In the genomic region with DNA sequence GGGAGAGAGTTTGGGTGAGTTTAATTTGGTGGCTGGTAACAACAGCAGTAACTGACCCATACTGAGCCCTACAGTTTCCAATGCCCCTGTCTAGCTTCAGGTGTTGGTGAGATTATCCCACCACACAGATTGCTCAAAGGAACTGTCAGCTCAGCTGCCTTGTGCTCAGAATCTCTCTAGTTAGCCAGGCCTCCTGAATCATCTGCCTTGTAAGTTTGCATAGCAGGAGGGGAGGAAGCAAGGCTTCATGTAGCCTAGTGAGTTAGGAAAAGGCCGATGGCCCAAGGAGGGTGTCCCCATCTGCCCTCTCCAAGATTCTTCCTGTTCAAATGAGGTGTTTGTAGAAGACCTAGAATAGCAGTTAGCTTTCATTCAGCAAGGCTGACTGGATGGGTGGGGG, we compare ENCODE assay signal across 21 cellular contexts.
A peak's percentile ranks its signal among the peaks of the same experiment; 100 is the strongest.
DNase-seq lines count a peak whose midpoint lies in the region; ATAC-seq, FAIRE-seq and TF ChIP-seq lines count a peak whose summit lies in the region.
"Had no signal": no experiment of that assay in that cellular context is flagged by ENCODE, and none has a peak within 500 bp of the region (broad histone marks: within the 10 kb centered on the region; RNA-seq: fewer than 3 reads in every experiment).

No MANE protein-coding gene starts in this region.

- H2AFZ ChIP-seq in HCT116 (ENCODE audit: low read depth, low read length, poor library complexity, severe bottlenecking) (no peak overlapping the region), keratinocyte (ENCODE audit: control insufficient read depth, low read length) (no peak overlapping the region)

- no peak for TF ChIP-seq POLR2A in HCT116 (IDR thresholded peaks at IDR 0.05; ENCODE audit: borderline replicate concordance, extremely low read depth, insufficient read depth, insufficient read length)

- no peak for TF ChIP-seq CTCF in AG04450 (IDR thresholded peaks at IDR 0.05; ENCODE audit: low read depth, low read length)
- TF ChIP-seq CTCF in HCT116 (IDR thresholded peaks at IDR 0.05 in 2 of 3, conservative IDR thresholded peaks at IDR 0.05 in 1 of 3; ENCODE audit: borderline replicate concordance in 1 of 3, insufficient read depth in 1 of 3, low read depth in 2 of 3, low read length in 2 of 3): no peak
- no peak for TF ChIP-seq CTCF in astrocyte of the spinal cord (IDR thresholded peaks at IDR 0.05; ENCODE audit: low read depth, low read length)
- no peak for TF ChIP-seq CTCF in keratinocyte (optimal IDR thresholded peaks at IDR 0.05 in 1 of 3, IDR thresholded peaks at IDR 0.05 in 1 of 3, conservative IDR thresholded peaks at IDR 0.05 in 1 of 3; ENCODE audit: extremely low read depth in 1 of 3, insufficient read depth in 2 of 3, low read length in 3 of 3)
- TF ChIP-seq CTCF in WTC11 (IDR thresholded peaks at IDR 0.05): no peak

- no peak for FAIRE-seq in keratinocyte (lab: Jason Lieb, UNC)
- FAIRE-seq in HTR-8/SVneo (lab: Jason Lieb, UNC): no peak
- FAIRE-seq: D721Med, H54, islet of Langerhans had no signal

- POLR2A ChIA-PET in AG04450 (lab: Yijun Ruan, JAX) (no interaction called here), HCT116 (lab: Charles Lee) (no interaction called here), WTC11 (lab: Charles Lee) (no interaction called here)

- TF ChIP-seq RAD21 in HCT116 (IDR thresholded peaks at IDR 0.05; ENCODE audit: low read depth): no peak

- dilution Hi-C loops in keratinocyte (cut with MboI; ENCODE audit: extremely low pct_ligation_motif_present, low sequenced_read_pairs): no loop called here

- RAD21 ChIA-PET in HCT116 (lab: Charles Lee; ENCODE audit: low non-redundant PET in 1 of 2, low total read pairs in 2 of 2, uncharacterized antibody in 2 of 2, unreplicated experiment in 2 of 2): no interaction called here

- H3K4me2 ChIP-seq in HCT116 (ENCODE audit: low read length) (peak overlapping the region; percentile 17; the same call in 1 of the 2 replicates), keratinocyte (ENCODE audit: control insufficient read depth, extremely low read depth, insufficient read depth, low read depth, low read length) (no peak overlapping the region)

- intact Hi-C loops in HCT116 (cut with micrococcal nuclease): loop anchor here (5.0 kb wide), 1 partner anchor 97 kb away; no protein-coding TSS in a partner anchor

- ATAC-seq in HCT116 (no peak), GM21360 (IDR thresholded peaks at IDR 0.05; ENCODE audit: unreplicated experiment) (no peak), WTC11 (no peak)
- ATAC-seq: heart left ventricle had no signal

- no peaks in the 10 kb centered on the region for H3K9me1 ChIP-seq in keratinocyte (ENCODE audit: control insufficient read depth, extremely low read depth, insufficient read depth, low read length)

- peaks cover 48 to 65% of the 10 kb centered on the region in 2 experiments for H3K4me1 ChIP-seq in HCT116 (ENCODE audit: control insufficient read depth in 1 of 2, insufficient read depth in 2 of 2, low read length in 2 of 2)
- H3K4me1 ChIP-seq in keratinocyte (ENCODE audit: control insufficient read depth, extremely low read depth, insufficient read depth, low read length): peaks cover 74% of the 10 kb centered on the region
- H3K4me1 ChIP-seq: adrenal gland, BE2C had no signal

- H3K27me3 ChIP-seq in AG04450 (ENCODE audit: control insufficient read depth, insufficient read depth, low read length): no peaks in the 10 kb centered on the region
- no peaks in the 10 kb centered on the region for H3K27me3 ChIP-seq in HCT116 (ENCODE audit: insufficient read depth, low read length)
- no peaks in the 10 kb centered on the region for H3K27me3 ChIP-seq in keratinocyte (ENCODE audit: control insufficient read depth, extremely low read depth, insufficient read depth, low read length)
- H3K27me3 ChIP-seq: adrenal gland, BE2C, heart left ventricle, MG63 had no signal

- no peak overlapping the region for H3K4me3 ChIP-seq in AG04450 (ENCODE audit: low read depth, low read length)
- H3K4me3 ChIP-seq in HCT116 (replicated peaks in 1 of 2; ENCODE audit: low read depth in 1 of 2, low read length in 2 of 2): no peak overlapping the region
- no peak overlapping the region for H3K4me3 ChIP-seq in astrocyte of the spinal cord (ENCODE audit: low read depth, low read length)
- no peak overlapping the region for H3K4me3 ChIP-seq in keratinocyte (ENCODE audit: control insufficient read depth in 2 of 3, extremely low read depth in 1 of 3, insufficient read depth in 2 of 3, low read depth in 1 of 3, low read length in 3 of 3)
- H3K4me3 ChIP-seq: adrenal gland, heart left ventricle, MG63 had no signal

- CTCF ChIA-PET in AG04450 (lab: Charles Lee) (interaction anchor here (1.2 to 2.1 kb wide), 2 partner anchors 10 to 26 kb away, joined by 3 to 5 read pairs; no protein-coding TSS in a partner anchor), HCT116 (lab: Charles Lee) (no interaction called here), WTC11 (lab: Charles Lee) (no interaction called here)

- DNase-seq in AG04450 (ENCODE audit: low read depth, low spot score) (no peak), HCT116 (ENCODE audit: low read depth, low spot score) (no peak), astrocyte of the spinal cord (ENCODE audit: low read depth, low spot score) (peak; percentile 41), keratinocyte (ENCODE audit: low read depth, low spot score) (no peak), WTC11 (ENCODE audit: low spot score) (no peak), germinal center (ENCODE audit: low spot score) (no peak), HTR-8/SVneo (ENCODE audit: insufficient read length, low spot score) (no peak)
- DNase-seq: activated CD8-positive, alpha-beta memory T cell treated with anti-CD3 and anti-CD28 coated beads for 24 hours; adrenal gland; BE2C; heart left ventricle; MG63; NCI-H187; NCI-H510A; stimulated activated CD4-positive, alpha-beta T cell treated with anti-CD3 and anti-CD28 coated beads, Interleukin-1b, Interleukin-23, amount 100 ng/mL, for 48 hours; substantia nigra had no signal

- H3K36me3 Mint-ChIP-seq in WTC11: no peaks in the 10 kb centered on the region

- peak overlapping the region; percentile 98 for H3K27ac ChIP-seq in AG04450 (ENCODE audit: low read depth, low read length)
- no peak overlapping the region for H3K27ac ChIP-seq in HCT116 (ENCODE audit: low read depth, low read length)
- peak overlapping the region; percentile 22 for H3K27ac ChIP-seq in keratinocyte (ENCODE audit: control insufficient read depth, insufficient read depth, low read length)

- H3K9ac ChIP-seq in HCT116 (ENCODE audit: low read length) (peak overlapping the region; percentile 18; the same call in 1 of the 2 replicates), keratinocyte (ENCODE audit: control insufficient read depth, extremely low read depth, insufficient read depth, low read length) (no peak overlapping the region)

- no peaks in the 10 kb centered on the region for H3K9me3 Mint-ChIP-seq in WTC11
- H3K9me3 Mint-ChIP-seq: neural crest cell had no signal

- H4K20me1 ChIP-seq in HCT116 (ENCODE audit: insufficient read depth) (no peaks in the 10 kb centered on the region), keratinocyte (ENCODE audit: control insufficient read depth, extremely low read depth, insufficient read depth, low read length) (no peaks in the 10 kb centered on the region)

- H3K9me3 ChIP-seq in AG04450 (ENCODE audit: control insufficient read depth, insufficient read depth, low read length) (no peaks in the 10 kb centered on the region), HCT116 (ENCODE audit: control insufficient read depth in 1 of 2, insufficient read depth in 1 of 2, low read depth in 1 of 2, low read length in 2 of 2) (no peaks in the 10 kb centered on the region), keratinocyte (ENCODE audit: control insufficient read depth, low read depth, low read length) (no peaks in the 10 kb centered on the region)
- H3K9me3 ChIP-seq: adrenal gland, BE2C, heart left ventricle, MG63 had no signal

- no peak overlapping the region for H3K27ac Mint-ChIP-seq in WTC11

- H3K79me2 ChIP-seq in HCT116 (ENCODE audit: insufficient read depth, low read length): peaks cover 8% of the 10 kb centered on the region; the same call in 1 of the 2 replicates
- H3K79me2 ChIP-seq in keratinocyte (ENCODE audit: control insufficient read depth, insufficient read depth, low read length): peaks cover 63% of the 10 kb centered on the region

- no peaks in the 10 kb centered on the region for H3K36me3 ChIP-seq in HCT116 (ENCODE audit: control insufficient read depth in 1 of 2, insufficient read depth in 2 of 2, low read length in 2 of 2)
- peaks cover 12 to 43% of the 10 kb centered on the region in 2 experiments for H3K36me3 ChIP-seq in keratinocyte (ENCODE audit: control insufficient read depth in 2 of 2, extremely low read depth in 1 of 2, insufficient read depth in 2 of 2, low read length in 2 of 2)
- H3K36me3 ChIP-seq: adrenal gland, BE2C had no signal

- H3K4me1 Mint-ChIP-seq in WTC11: no peaks in the 10 kb centered on the region

- no peaks in the 10 kb centered on the region for H3K9me2 ChIP-seq in HCT116 (ENCODE audit: insufficient read depth)

- H3K27me3 Mint-ChIP-seq in WTC11 (ENCODE audit: low read depth): no peaks in the 10 kb centered on the region

- H3K4me3 Mint-ChIP-seq in WTC11: no peak overlapping the region
- H3K4me3 Mint-ChIP-seq: neural crest cell had no signal

- no TSS peak for BruUV-seq in HCT116 (replicated peaks; lab: Mats Ljungman, UMichigan)

- in situ Hi-C loops in astrocyte of the spinal cord (cut with HindIII; ENCODE audit: low sequenced_read_pairs): no loop called here

TF ChIP-seq in HCT116, 20 proteins besides CTCF, POLR2A, EP300 and RAD21:
- TF ChIP-seq ZFX (IDR thresholded peaks at IDR 0.05): no peak
- TF ChIP-seq CBX3 (IDR thresholded peaks at IDR 0.05; ENCODE audit: low read depth): no peak
- no peak for TF ChIP-seq YY1 (IDR thresholded peaks at IDR 0.05; ENCODE audit: extremely low read depth, insufficient replicate concordance, low read depth, low read length)
- TF ChIP-seq FOSL1 (IDR thresholded peaks at IDR 0.05; ENCODE audit: low read depth): no peak
- no peak for TF ChIP-seq SRF (IDR thresholded peaks at IDR 0.05; ENCODE audit: low read depth)

TF ChIP-seq in WTC11, 78 proteins besides CTCF, POLR2A, EP300 and RAD21 (continues in another document):
- TF ChIP-seq CBFB (CRISPR knock-in tag; IDR thresholded peaks at IDR 0.05; ENCODE audit: low read depth): no peak
- TF ChIP-seq, protein P1, sequence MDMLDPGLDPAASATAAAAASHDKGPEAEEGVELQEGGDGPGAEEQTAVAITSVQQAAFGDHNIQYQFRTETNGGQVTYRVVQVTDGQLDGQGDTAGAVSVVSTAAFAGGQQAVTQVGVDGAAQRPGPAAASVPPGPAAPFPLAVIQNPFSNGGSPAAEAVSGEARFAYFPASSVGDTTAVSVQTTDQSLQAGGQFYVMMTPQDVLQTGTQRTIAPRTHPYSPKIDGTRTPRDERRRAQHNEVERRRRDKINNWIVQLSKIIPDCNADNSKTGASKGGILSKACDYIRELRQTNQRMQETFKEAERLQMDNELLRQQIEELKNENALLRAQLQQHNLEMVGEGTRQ (CRISPR knock-in tag; IDR thresholded peaks at IDR 0.05): no peak
